Comparison of ENCODE assay signal across 11 cellular contexts in genomic region chr2:62099523-62100175, GRCh38.
DNase-seq lines count a peak whose midpoint lies in the region; ATAC-seq, FAIRE-seq and TF ChIP-seq lines count a peak whose summit lies in the region.
"Had no signal": no experiment of that assay in that cellular context is flagged by ENCODE, and none has a peak within 500 bp of the region (broad histone marks: within the 10 kb centered on the region; RNA-seq: fewer than 3 reads in every experiment).

No MANE protein-coding gene starts in this region.

- TF ChIP-seq CTCF in pancreas (IDR thresholded peaks at IDR 0.05): no peak

- no peak overlapping the region for H3K4me3 ChIP-seq in pancreas
- H3K4me3 ChIP-seq: testis had no signal

- H3K36me3 ChIP-seq in pancreas: no peaks in the 10 kb centered on the region

- no peaks in the 10 kb centered on the region for H3K36me3 Mint-ChIP-seq in stimulated activated effector memory CD8-positive, alpha-beta T cell treated with anti-CD3 and anti-CD28 coated beads, Interleukin-12 subunit alpha, Interleukin-12 subunit beta, amount 100 ng/mL, for 72 hours
- no peaks in the 10 kb centered on the region for H3K36me3 Mint-ChIP-seq in activated CD4-positive, alpha-beta memory T cell treated with anti-CD3 and anti-CD28 coated beads, Interleukin-2, amount 10 ng/mL, durations not matched to agents 7 days and 5 days (ENCODE audit: low read depth)

- no peak for DNase-seq in stimulated activated effector memory CD8-positive, alpha-beta T cell treated with anti-CD3 and anti-CD28 coated beads, Interleukin-12 subunit alpha, Interleukin-12 subunit beta, amount 100 ng/mL, for 72 hours (ENCODE audit: low spot score in 2 of 2)
- DNase-seq in medulla oblongata (ENCODE audit: extremely low spot score): no peak
- no peak for DNase-seq in activated CD4-positive, alpha-beta memory T cell treated with anti-CD3 and anti-CD28 coated beads, Interleukin-2, amount 10 ng/mL, durations not matched to agents 7 days and 5 days
- DNase-seq in GOT3 (lab: John Stamatoyannopoulos, UW): no peak
- DNase-seq in pancreas: no peak
- DNase-seq: activated CD4-positive, alpha-beta T cell treated with anti-CD3 and anti-CD28 coated beads, Interleukin-2, amount 10 ng/mL, durations not matched to agents 7 days and 5 days; NK-92 treated with Interleukin-12 subunit alpha and Interleukin-12 subunit beta, amount 100 ng/mL, for 24 hours; testis had no signal

- peak overlapping the region; percentile 19 for H3K4me3 Mint-ChIP-seq in stimulated activated effector memory CD8-positive, alpha-beta T cell treated with anti-CD3 and anti-CD28 coated beads, Interleukin-12 subunit alpha, Interleukin-12 subunit beta, amount 100 ng/mL, for 72 hours
- H3K4me3 Mint-ChIP-seq in activated CD4-positive, alpha-beta memory T cell treated with anti-CD3 and anti-CD28 coated beads, Interleukin-2, amount 10 ng/mL, durations not matched to agents 7 days and 5 days: no peak overlapping the region
- H3K4me3 Mint-ChIP-seq: activated CD4-positive, alpha-beta T cell treated with anti-CD3 and anti-CD28 coated beads, Interleukin-2, amount 10 ng/mL, durations not matched to agents 7 days and 5 days had no signal

- H3K27ac Mint-ChIP-seq in stimulated activated effector memory CD8-positive, alpha-beta T cell treated with anti-CD3 and anti-CD28 coated beads, Interleukin-12 subunit alpha, Interleukin-12 subunit beta, amount 100 ng/mL, for 72 hours: no peak overlapping the region
- H3K27ac Mint-ChIP-seq in activated CD4-positive, alpha-beta memory T cell treated with anti-CD3 and anti-CD28 coated beads, Interleukin-2, amount 10 ng/mL, durations not matched to agents 7 days and 5 days: no peak overlapping the region
- H3K27ac Mint-ChIP-seq: activated CD4-positive, alpha-beta T cell treated with anti-CD3 and anti-CD28 coated beads, Interleukin-2, amount 10 ng/mL, durations not matched to agents 7 days and 5 days had no signal

- peak; percentile 92 for ATAC-seq in GM19035 (IDR thresholded peaks at IDR 0.05; ENCODE audit: unreplicated experiment)
- peak; percentile 95 for ATAC-seq in HG02610 (IDR thresholded peaks at IDR 0.05; ENCODE audit: unreplicated experiment)
- ATAC-seq in HG03469 (IDR thresholded peaks at IDR 0.05; ENCODE audit: unreplicated experiment): peak; percentile 71
- no peak for ATAC-seq in stimulated activated effector memory CD8-positive, alpha-beta T cell treated with anti-CD3 and anti-CD28 coated beads, Interleukin-12 subunit alpha, Interleukin-12 subunit beta, amount 100 ng/mL, for 72 hours
- no peak for ATAC-seq in pancreas

- no peaks in the 10 kb centered on the region for H3K27me3 Mint-ChIP-seq in activated CD4-positive, alpha-beta memory T cell treated with anti-CD3 and anti-CD28 coated beads, Interleukin-2, amount 10 ng/mL, durations not matched to agents 7 days and 5 days
- H3K27me3 Mint-ChIP-seq: activated CD4-positive, alpha-beta T cell treated with anti-CD3 and anti-CD28 coated beads, Interleukin-2, amount 10 ng/mL, durations not matched to agents 7 days and 5 days had no signal

- CTCF ChIA-PET in activated CD4-positive, alpha-beta memory T cell treated with anti-CD3 and anti-CD28 coated beads, Interleukin-2, amount 10 ng/mL, durations not matched to agents 7 days and 5 days (lab: Charles Lee): no interaction called here

- H3K9me3 ChIP-seq in pancreas: no peaks in the 10 kb centered on the region
- H3K9me3 ChIP-seq: testis had no signal

- no peaks in the 10 kb centered on the region for H3K9me3 Mint-ChIP-seq in stimulated activated effector memory CD8-positive, alpha-beta T cell treated with anti-CD3 and anti-CD28 coated beads, Interleukin-12 subunit alpha, Interleukin-12 subunit beta, amount 100 ng/mL, for 72 hours
- no peaks in the 10 kb centered on the region for H3K9me3 Mint-ChIP-seq in activated CD4-positive, alpha-beta memory T cell treated with anti-CD3 and anti-CD28 coated beads, Interleukin-2, amount 10 ng/mL, durations not matched to agents 7 days and 5 days
- H3K9me3 Mint-ChIP-seq: activated CD4-positive, alpha-beta T cell treated with anti-CD3 and anti-CD28 coated beads, Interleukin-2, amount 10 ng/mL, durations not matched to agents 7 days and 5 days had no signal

- H3K27ac ChIP-seq in pancreas: no peak overlapping the region
- H3K27ac ChIP-seq: testis had no signal

- H3K4me1 Mint-ChIP-seq in stimulated activated effector memory CD8-positive, alpha-beta T cell treated with anti-CD3 and anti-CD28 coated beads, Interleukin-12 subunit alpha, Interleukin-12 subunit beta, amount 100 ng/mL, for 72 hours: no peaks in the 10 kb centered on the region
- H3K4me1 Mint-ChIP-seq in activated CD4-positive, alpha-beta memory T cell treated with anti-CD3 and anti-CD28 coated beads, Interleukin-2, amount 10 ng/mL, durations not matched to agents 7 days and 5 days: no peaks in the 10 kb centered on the region
- H3K4me1 Mint-ChIP-seq: activated CD4-positive, alpha-beta T cell treated with anti-CD3 and anti-CD28 coated beads, Interleukin-2, amount 10 ng/mL, durations not matched to agents 7 days and 5 days had no signal

- H3K27me3 ChIP-seq in pancreas: no peaks in the 10 kb centered on the region
- H3K27me3 ChIP-seq: testis had no signal

- intact Hi-C loops in pancreas (cut with DNase I): no loop called here

- H3K4me1 ChIP-seq in pancreas: no peaks in the 10 kb centered on the region
- H3K4me1 ChIP-seq: testis had no signal

- WGBS in pancreas, 2 donors: 90 to 92% methylated on average over 10 of the region's 10 CpGs

- FAIRE-seq in pancreas (lab: Jason Lieb, UNC): no peak

- POLR2A ChIA-PET in activated CD4-positive, alpha-beta memory T cell treated with anti-CD3 and anti-CD28 coated beads, Interleukin-2, amount 10 ng/mL, durations not matched to agents 7 days and 5 days (lab: Charles Lee): no interaction called here

Comparison
In these comparisons a context has a peak if more than half of its experiments do, and no peak if none do; other contexts are left out.
1. ATAC-seq: peak in GM19035 (single experiment), HG02610 (single experiment) and HG03469 (single experiment); none in stimulated activated effector memory CD8-positive, alpha-beta T cell treated with anti-CD3 and anti-CD28 coated beads, Interleukin-12 subunit alpha, Interleukin-12 subunit beta, amount 100 ng/mL, for 72 hours (single experiment) and pancreas (0 of 4).